Comparison of ENCODE assay signal across 20 cellular contexts in the genomic region with DNA sequence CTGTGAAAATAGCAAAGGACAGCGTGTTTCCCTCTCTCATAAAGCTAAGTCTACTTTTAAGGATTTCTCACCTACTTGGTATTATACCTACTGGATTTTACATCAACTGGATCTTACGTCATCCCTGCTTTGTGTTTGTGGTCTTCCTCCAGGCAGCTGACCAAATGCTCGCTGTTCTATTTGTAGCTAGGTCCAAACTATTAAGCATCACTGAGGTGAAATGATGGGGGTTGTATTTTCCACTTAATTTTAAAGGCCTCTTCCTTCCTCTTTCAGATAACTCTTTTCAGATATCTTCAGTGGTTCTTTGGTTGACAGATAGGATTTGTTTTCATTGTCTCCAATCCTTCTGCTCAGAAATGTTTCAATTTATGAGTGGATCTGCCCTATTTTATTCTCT.
"Had no signal": no experiment of that assay in that cellular context is flagged by ENCODE, and none has a peak within 500 bp of the region (broad histone marks: within the 10 kb centered on the region; RNA-seq: fewer than 3 reads in every experiment).

No MANE protein-coding gene starts in this region.

- H3K9me3 Mint-ChIP-seq: activated naive CD4-positive, alpha-beta T cell treated with anti-CD3 and anti-CD28 coated beads, Interleukin-2, amount 50 U/mL, for 24 hours; activated T-cell treated with anti-CD3 and anti-CD28 coated beads, Interleukin-2, amount 50 U/mL, for 24 hours; stimulated activated naive CD8-positive, alpha-beta T cell treated with anti-CD3 and anti-CD28 coated beads, Interleukin-15, amount 100 ng/mL, for 72 hours had no signal

- FAIRE-seq: kidney, TTC549 had no signal

- H3K27me3 Mint-ChIP-seq: activated CD8-positive, alpha-beta memory T cell treated with anti-CD3 and anti-CD28 coated beads, Interleukin-2, amount 10 ng/mL, durations not matched to agents 7 days and 5 days; activated naive CD4-positive, alpha-beta T cell treated with anti-CD3 and anti-CD28 coated beads, Interleukin-2, amount 50 U/mL, for 24 hours; activated T-cell treated with anti-CD3 and anti-CD28 coated beads, Interleukin-2, amount 50 U/mL, for 24 hours; stimulated activated naive CD8-positive, alpha-beta T cell treated with anti-CD3 and anti-CD28 coated beads, Interleukin-15, amount 100 ng/mL, for 72 hours had no signal

- H3K9me3 ChIP-seq: body of pancreas, gastrocnemius medialis, ovary, testis, upper lobe of right lung had no signal

- H3K4me2 ChIP-seq: hepatocyte had no signal

- H3K4me3 ChIP-seq: body of pancreas, gastrocnemius medialis, hepatocyte, ovary, testis, upper lobe of right lung had no signal

- H3K36me3 Mint-ChIP-seq: activated CD8-positive, alpha-beta memory T cell treated with anti-CD3 and anti-CD28 coated beads, Interleukin-2, amount 10 ng/mL, durations not matched to agents 7 days and 5 days; activated naive CD4-positive, alpha-beta T cell treated with anti-CD3 and anti-CD28 coated beads, Interleukin-2, amount 50 U/mL, for 24 hours had no signal

- H3K4me1 ChIP-seq: body of pancreas, testis, upper lobe of right lung had no signal

- H3K4me3 Mint-ChIP-seq: activated CD8-positive, alpha-beta memory T cell treated with anti-CD3 and anti-CD28 coated beads, Interleukin-2, amount 10 ng/mL, durations not matched to agents 7 days and 5 days; activated naive CD4-positive, alpha-beta T cell treated with anti-CD3 and anti-CD28 coated beads, Interleukin-2, amount 50 U/mL, for 24 hours; activated T-cell treated with anti-CD3 and anti-CD28 coated beads, Interleukin-2, amount 50 U/mL, for 24 hours; stimulated activated naive CD8-positive, alpha-beta T cell treated with anti-CD3 and anti-CD28 coated beads, Interleukin-15, amount 100 ng/mL, for 72 hours had no signal

- H2AFZ ChIP-seq: hepatocyte had no signal

- H3K27me3 ChIP-seq: body of pancreas, gastrocnemius medialis, hepatocyte, ovary, testis, upper lobe of right lung had no signal

- H3K27ac Mint-ChIP-seq: activated CD8-positive, alpha-beta memory T cell treated with anti-CD3 and anti-CD28 coated beads, Interleukin-2, amount 10 ng/mL, durations not matched to agents 7 days and 5 days; activated naive CD4-positive, alpha-beta T cell treated with anti-CD3 and anti-CD28 coated beads, Interleukin-2, amount 50 U/mL, for 24 hours; activated T-cell treated with anti-CD3 and anti-CD28 coated beads, Interleukin-2, amount 50 U/mL, for 24 hours; stimulated activated naive CD8-positive, alpha-beta T cell treated with anti-CD3 and anti-CD28 coated beads, Interleukin-15, amount 100 ng/mL, for 72 hours had no signal

- H3K79me2 ChIP-seq: hepatocyte had no signal

- DNase-seq: activated CD4-positive, alpha-beta T cell treated with anti-CD3 and anti-CD28 coated beads, Interleukin-2, amount 50 U/mL, for 4 hours; activated CD8-positive, alpha-beta memory T cell treated with anti-CD3 and anti-CD28 coated beads, Interleukin-2, amount 10 ng/mL, durations not matched to agents 7 days and 5 days; activated effector memory CD4-positive, alpha-beta T cell treated with Interleukin-2 at 50 U/mL for 16 hours; activated T-cell treated with anti-CD3 and anti-CD28 coated beads, Interleukin-2, amount 50 U/mL, for 24 hours; body of pancreas; central memory CD4-positive, alpha-beta T cell; cortex of kidney; effector memory CD4-positive, alpha-beta T cell; gastrocnemius medialis; kidney; ovary; stimulated activated CD4-positive, alpha-beta T cell treated with anti-CD3 and anti-CD28 coated beads, Interleukin-4, amount 100 ng/mL, for 1 hour; stimulated activated CD8-positive, alpha-beta memory T cell treated with anti-CD3 and anti-CD28 coated beads, Interleukin-4, amount 100 ng/mL, for 48 hours; stimulated activated naive CD8-positive, alpha-beta T cell treated with anti-CD3 and anti-CD28 coated beads, Interleukin-15, amount 100 ng/mL, for 72 hours; testis; upper lobe of right lung had no signal

- H3K27ac ChIP-seq: body of pancreas, gastrocnemius medialis, hepatocyte, ovary, testis, upper lobe of right lung had no signal

- ATAC-seq: activated CD4-positive, CD25-positive, alpha-beta regulatory T cell treated with anti-CD3 and anti-CD28 coated beads, Interleukin-2, amount 50 U/mL, for 24 hours; activated CD8-positive, alpha-beta memory T cell treated with anti-CD3 and anti-CD28 coated beads, Interleukin-2, amount 10 ng/mL, durations not matched to agents 7 days and 5 days; body of pancreas; gastrocnemius medialis; stimulated activated naive CD8-positive, alpha-beta T cell treated with anti-CD3 and anti-CD28 coated beads, Interleukin-15, amount 100 ng/mL, for 72 hours; upper lobe of right lung had no signal

- H3K36me3 ChIP-seq: gastrocnemius medialis, ovary, upper lobe of right lung had no signal
